In the genomic region with DNA sequence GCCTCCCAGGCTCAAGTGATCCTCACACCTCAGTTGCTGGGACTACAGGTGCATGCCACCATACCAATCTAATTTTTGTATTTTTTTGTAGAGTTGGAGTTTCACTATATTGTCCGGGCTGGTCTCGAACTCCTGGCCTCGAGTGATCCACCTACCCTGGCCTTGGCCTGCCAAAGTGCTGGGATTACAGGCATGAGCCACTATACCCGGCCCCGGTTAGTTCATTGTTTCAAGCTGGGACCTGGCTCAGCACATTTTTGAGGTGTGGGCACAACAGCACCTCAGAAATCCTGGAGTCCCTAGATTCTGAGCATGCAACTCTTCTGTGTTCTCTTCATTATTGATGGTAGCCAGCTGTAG, we compare ENCODE assay signal across 1 cellular context.
TF ChIP-seq lines count a peak whose summit lies in the region.

No MANE protein-coding gene starts in this region.

TF ChIP-seq in WTC11, 78 proteins besides CTCF, POLR2A, EP300 and RAD21:
- no peak for TF ChIP-seq CDX4 (CRISPR knock-in tag; IDR thresholded peaks at IDR 0.05; ENCODE audit: borderline replicate concordance)
